ENCODE assay signal across 31 cellular contexts in genomic region chr2:168307379-168307778, GRCh38. TPM values are rescaled to one million over a fixed set of nuclear protein-coding genes. Genes with fewer than 3 reads are reported as not detected.
DNase-seq lines count a peak whose midpoint lies in the region; ATAC-seq, FAIRE-seq and TF ChIP-seq lines count a peak whose summit lies in the region.
"Had no signal": no experiment of that assay in that cellular context is flagged by ENCODE, and none has a peak within 500 bp of the region (broad histone marks: within the 10 kb centered on the region; RNA-seq: fewer than 3 reads in every experiment).

No MANE protein-coding gene starts in this region.

- TF ChIP-seq EP300 in K562 (IDR thresholded peaks at IDR 0.05; ENCODE audit: low read length): no peak

- CTCF ChIA-PET in HEK293 (lab: Yijun Ruan, JAX) (interaction anchor here (0.7 kb wide), 1 partner anchor 37 kb away, joined by 4 read pairs; no protein-coding TSS in a partner anchor), K562 (lab: Yijun Ruan, JAX; ENCODE audit: low intra/inter-chr PET ratio) (no interaction called here)

- H3K27ac ChIP-seq in HEK293 (ENCODE audit: extremely low read depth, low read depth, low read length): no peak overlapping the region
- H3K27ac ChIP-seq in K562 (ENCODE audit: extremely low read depth, low read depth, low read length): no peak overlapping the region
- H3K27ac ChIP-seq: 22Rv1; A549; BLaER1; BLaER1 treated with 17β-estradiol and CSF1 and Interleukin-3, amounts not matched to agents 10 nM and 100 nM; C4-2B had no signal

- H3K4me1 ChIP-seq in HEK293 (ENCODE audit: control insufficient read depth, insufficient read depth, low read length) (0 out of 2 replicates have a peak, but pooled peaks cover 1% of the 10 kb centered on the region), K562 (replicated peaks in 1 of 2; ENCODE audit: control insufficient read depth in 2 of 2, insufficient read depth in 2 of 2, low read length in 2 of 2) (no peaks in the 10 kb centered on the region)
- H3K4me1 ChIP-seq: A549, BE2C, Caco-2 had no signal

- no peak for ATAC-seq in K562
- ATAC-seq: A549; CD8-positive, alpha-beta T cell had no signal

- TF ChIP-seq CTCF in HEK293 (tag by site-specific recombination; IDR thresholded peaks at IDR 0.05) (no peak), K562 (IDR thresholded peaks at IDR 0.05 in 2 of 3, conservative IDR thresholded peaks at IDR 0.05 in 1 of 3; ENCODE audit: insufficient read depth in 2 of 3, low read depth in 1 of 3, low read length in 3 of 3) (no peak)

- intact Hi-C loops in K562 (cut with micrococcal nuclease): no loop called here

- H3K27me3 ChIP-seq in K562 (ENCODE audit: control insufficient read depth in 2 of 2, insufficient read depth in 2 of 2, low read length in 2 of 2): no peaks in the 10 kb centered on the region
- H3K27me3 ChIP-seq: BE2C; BLaER1; BLaER1 treated with 17β-estradiol and CSF1 and Interleukin-3, amounts not matched to agents 10 nM and 100 nM had no signal

- DNase-seq in K562 (ENCODE audit: extremely low read depth in 1 of 4, low spot score in 3 of 4): no peak
- DNase-seq in middle frontal gyrus (ENCODE audit: extremely low spot score, low spot score): no peak
- no peak for DNase-seq in GOT3 (lab: John Stamatoyannopoulos, UW)
- DNase-seq: 8988T; ACHN; AML-193; BE2C; C1 segment of cervical spinal cord; Caco-2; Calu3; CD4-positive, alpha-beta memory T cell; CD4-positive, alpha-beta T cell; CD4-positive, CD25-positive, alpha-beta regulatory T cell; CD8-positive, alpha-beta memory T cell; CD8-positive, alpha-beta T cell; COR-L47; DMS 273 treated with DMSO at 0.1 percent for 48 hours; DMS153; DMS53; DMS79; DMS79 treated with DMSO at 0.1 percent for 48 hours; DND-41; EL had no signal

- in situ Hi-C loops in K562 (cut with MboI): no loop called here

- FAIRE-seq in K562 (lab: Jason Lieb, UNC): no peak
- FAIRE-seq: A204.1, A549, D721Med had no signal

- no peaks in the 10 kb centered on the region for H3K9me1 ChIP-seq in K562 (ENCODE audit: control insufficient read depth, insufficient read depth, low read length)

- no peak overlapping the region for H3K4me3 ChIP-seq in HEK293 (ENCODE audit: low read depth, low read length)
- no peak overlapping the region for H3K4me3 ChIP-seq in K562
- H3K4me3 ChIP-seq: A549; BLaER1; BLaER1 treated with 17β-estradiol and CSF1 and Interleukin-3, amounts not matched to agents 10 nM and 100 nM had no signal

- H2AFZ ChIP-seq in K562 (ENCODE audit: low read depth, low read length): no peak overlapping the region

- TF ChIP-seq RAD21 in K562 (CRISPR knock-in tag; conservative IDR thresholded peaks at IDR 0.05 in 1 of 2, IDR thresholded peaks at IDR 0.05 in 1 of 2): no peak

- H3K9me3 ChIP-seq in HEK293 (ENCODE audit: control insufficient read depth, insufficient read depth, low read depth, low read length): no peaks in the 10 kb centered on the region
- no peaks in the 10 kb centered on the region for H3K9me3 ChIP-seq in K562 (replicated peaks; ENCODE audit: control insufficient read depth, insufficient read depth, low read depth, low read length)
- H3K9me3 ChIP-seq: BE2C, Caco-2 had no signal

- no peak overlapping the region for H3K4me2 ChIP-seq in K562 (ENCODE audit: insufficient read depth, low read length)
- H3K4me2 ChIP-seq: A549; BLaER1; BLaER1 treated with 17β-estradiol and CSF1 and Interleukin-3, amounts not matched to agents 10 nM and 100 nM had no signal

- no peak for TF ChIP-seq POLR2A in K562 (conservative IDR thresholded peaks at IDR 0.05)

- H3K36me3 ChIP-seq in HEK293 (ENCODE audit: control insufficient read depth in 2 of 2, insufficient read depth in 1 of 2, low read length in 2 of 2) (no peaks in the 10 kb centered on the region), K562 (ENCODE audit: control insufficient read depth, insufficient read depth, low read length) (no peaks in the 10 kb centered on the region)
- H3K36me3 ChIP-seq: BE2C, BLaER1 had no signal

- H3K79me2 ChIP-seq in K562 (ENCODE audit: control insufficient read depth, insufficient read depth, low read length): no peaks in the 10 kb centered on the region

- no TSS peak for BruUV-seq in K562 (replicated peaks; lab: Mats Ljungman, UMichigan)

- POLR2A ChIA-PET in HEK293 (lab: Yijun Ruan, JAX): no interaction called here
- POLR2A ChIA-PET in K562 (lab: Yijun Ruan, JAX): interaction anchor here (0.6 kb wide), 1 partner anchor 38 kb away, joined by 3 read pairs; no protein-coding TSS in a partner anchor

- H3K9ac ChIP-seq in K562 (ENCODE audit: insufficient read depth in 1 of 2, low read depth in 2 of 2, low read length in 2 of 2): no peak overlapping the region
- H3K9ac ChIP-seq: BLaER1; BLaER1 treated with 17β-estradiol and CSF1 and Interleukin-3, amounts not matched to agents 10 nM and 100 nM had no signal

- H4K20me1 ChIP-seq in K562 (replicated peaks; ENCODE audit: control insufficient read depth, insufficient read depth, low read length): no peaks in the 10 kb centered on the region
- H4K20me1 ChIP-seq: BLaER1; BLaER1 treated with 17β-estradiol and CSF1 and Interleukin-3, amounts not matched to agents 10 nM and 100 nM had no signal

TF ChIP-seq in HEK293, 187 proteins besides CTCF, POLR2A, EP300 and RAD21 (continues in another document):
- peak; percentile 75 for TF ChIP-seq SETDB1 (IDR thresholded peaks at IDR 0.05; ENCODE audit: insufficient read length, low read length)
- no peak for TF ChIP-seq ZBTB17 (tag by site-specific recombination; IDR thresholded peaks at IDR 0.05)
- no peak for TF ChIP-seq ZNF280D (tag by site-specific recombination; IDR thresholded peaks at IDR 0.05)

TF ChIP-seq in K562, 482 proteins besides CTCF, POLR2A, EP300 and RAD21:
- TF ChIP-seq ZNF354B (CRISPR knock-in tag; IDR thresholded peaks at IDR 0.05) (peak; percentile 93), NCOA6 (IDR thresholded peaks at IDR 0.05) (no peak), ZNF507 (tag; conservative IDR thresholded peaks at IDR 0.05) (peak; percentile 98)

RNA-seq across cellular contexts. Expression of gene STK39, which starts 60.0 kb away (rescaled TPM):
- 0.14 and 0.53 TPM in 2 replicates for total RNA-seq in K562 (2011; cell fraction: chromatin; rRNA removed; ENCODE audit: low replicate concordance)
- not detected in 2 replicates for total RNA-seq in K562 (2011; cell fraction: nucleolus; rRNA removed)
- 0.15 and 1.6 TPM in 2 replicates for total RNA-seq in K562 (2011; cell fraction: nucleoplasm; rRNA removed)
- total RNA-seq in K562 (2014; rRNA removed): 0.37 and 0.64 TPM in 2 replicates
- total RNA-seq in K562 (2014; rRNA removed; fragmentation: Illumina TruSeq; extraction: Trizol): 0.48 and 0.76 TPM in 2 replicates
- 0.58 and 0.79 TPM in 2 replicates for total RNA-seq in K562 (2015; rRNA removed; fragmentation: Illumina TruSeq; extraction: Trizol)
- total RNA-seq in K562 (2021): 0.47 and 0.49 TPM in 2 replicates
- polyA plus RNA-seq in K562 (2011; rRNA removed): 0.52 and 0.72 TPM in 2 replicates
- polyA plus RNA-seq in K562 (2011; cell fraction: cytosol; rRNA removed): 0.16 and 0.47 TPM in 2 replicates
- polyA plus RNA-seq in K562 (2011; cell fraction: nucleus; rRNA removed): 0.10 and 0.18 TPM in 2 replicates
- polyA plus RNA-seq in K562 (2012): 0.49 and 1.3 TPM in 2 replicates
- 0.28 and 0.51 TPM in 2 replicates for polyA plus RNA-seq in K562 (2014; fragmentation: Illumina TruSeq; extraction: Trizol)
- polyA plus RNA-seq in K562 (2014; fragmentation: Nextera tagmentation; extraction: Ambion mirVana): under 1 TPM; 0.28 to 0.34 TPM
- 0.19 and 0.32 TPM in 2 replicates for polyA plus RNA-seq in K562 (2014; rRNA removed)
- polyA minus RNA-seq in K562 (2011; rRNA and poly(A)+ RNA removed): 0.28 and 0.93 TPM in 2 replicates
- 0.46 TPM in 1 of 2 replicates, not detected in the other for polyA minus RNA-seq in K562 (2011; cell fraction: cytosol; rRNA and poly(A)+ RNA removed)
- 0.13 and 0.44 TPM in 2 replicates for polyA minus RNA-seq in K562 (2011; cell fraction: nucleus; rRNA and poly(A)+ RNA removed)

Comparison
In these comparisons a context has a peak if more than half of its experiments do, and no peak if none do; other contexts are left out.
1. Of the 44 proteins assayed by ChIP-seq in both K562 and HEK293: peak only in K562: none; only in HEK293: SETDB1 and TRIM28; in both: none; in neither: 42.